Comparison of ENCODE assay signal across 9 cellular contexts in the genomic region with DNA sequence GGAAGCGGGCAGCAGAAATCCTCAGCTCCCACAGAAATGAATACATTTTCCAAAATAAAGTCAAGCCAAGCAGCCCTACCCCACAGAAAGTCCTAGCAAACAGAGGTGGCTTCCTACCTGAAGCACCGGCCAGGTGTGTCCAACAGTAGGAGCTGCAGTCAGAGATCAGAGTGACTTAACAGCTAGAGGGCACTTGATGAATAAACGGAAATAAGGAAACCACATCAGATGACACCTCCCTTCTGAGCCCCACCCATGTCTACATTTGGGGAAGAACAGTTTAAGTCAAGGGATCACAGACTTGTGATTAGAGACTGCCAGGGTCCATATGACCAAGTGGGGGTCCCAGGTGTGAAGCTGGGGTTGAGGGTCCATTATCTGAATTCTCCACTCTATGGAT. TPM values are rescaled to one million over a fixed set of nuclear protein-coding genes. Genes with fewer than 3 reads are reported as not detected.
A peak's percentile ranks its signal among the peaks of the same experiment; 100 is the strongest.
DNase-seq lines count a peak whose midpoint lies in the region; ATAC-seq and TF ChIP-seq lines count a peak whose summit lies in the region.
"Had no signal": no experiment of that assay in that cellular context is flagged by ENCODE, and none has a peak within 500 bp of the region (broad histone marks: within the 10 kb centered on the region; RNA-seq: fewer than 3 reads in every experiment).

A gene (minus strand): TSS at position 172 of the 400 bp plus-strand sequence. CDS start 1,751 bp downstream, outside the sequence.

- H4K20me1 ChIP-seq in DND-41 (ENCODE audit: insufficient read depth, low read length), result no peaks in the 10 kb centered on the region

- no peak within 1 kb of the TSS for H3K4me3 ChIP-seq in DND-41 (ENCODE audit: low read depth in 1 of 2, low read length in 2 of 2)
- no peak within 1 kb of the TSS for H3K4me3 ChIP-seq in naive thymus-derived CD4-positive, alpha-beta T cell (ENCODE audit: low read length)

- H3K27me3 ChIP-seq in DND-41 (ENCODE audit: insufficient read depth, low read length, poor library complexity), result peaks cover 32% of the 10 kb centered on the region
- no peaks in the 10 kb centered on the region for H3K27me3 ChIP-seq in naive thymus-derived CD4-positive, alpha-beta T cell (ENCODE audit: control insufficient read depth in 2 of 2, insufficient read depth in 2 of 2, low read length in 2 of 2)

- H3K79me2 ChIP-seq in DND-41 (ENCODE audit: insufficient read depth, low read length), result no peaks in the 10 kb centered on the region

- H3K27ac Mint-ChIP-seq in activated T-cell treated with anti-CD3 and anti-CD28 coated beads, Interleukin-2, amount 50 U/mL, for 72 hours, result no peak within 1 kb of the TSS
- peak within 1 kb of the TSS in 7 of 9 donors; percentile 1 to 85 (median 60) for H3K27ac Mint-ChIP-seq in naive thymus-derived CD4-positive, alpha-beta T cell

- TF ChIP-seq CTCF in DND-41 (IDR thresholded peaks at IDR 0.05; ENCODE audit: borderline replicate concordance, extremely low read depth, low read length, poor library complexity, severe bottlenecking), result peak; percentile 14

- no peak within 1 kb of the TSS for H3K27ac ChIP-seq in DND-41 (ENCODE audit: low read length)
- H3K27ac ChIP-seq in naive thymus-derived CD4-positive, alpha-beta T cell (ENCODE audit: low read depth, low read length), result no peak within 1 kb of the TSS

- peaks cover 9% of the 10 kb centered on the region for H3K27me3 Mint-ChIP-seq in activated T-cell treated with anti-CD3 and anti-CD28 coated beads, Interleukin-2, amount 50 U/mL, for 72 hours (ENCODE audit: low read depth)
- peaks cover 0 to 59% (median 6%) of the 10 kb centered on the region in 5 donors for H3K27me3 Mint-ChIP-seq in naive thymus-derived CD4-positive, alpha-beta T cell

- CTCF ChIA-PET in naive thymus-derived CD4-positive, alpha-beta T cell (lab: Charles Lee), result interaction anchor here (0.6 to 1.4 kb wide), 5 partner anchors 9 to 200 kb away, joined by 3 to 5 read pairs (median 3); no protein-coding TSS in a partner anchor

- no peak within 1 kb of the TSS for H2AFZ ChIP-seq in DND-41 (ENCODE audit: low read depth, low read length)

- no peaks in the 10 kb centered on the region for H3K4me1 ChIP-seq in DND-41 (ENCODE audit: insufficient read depth, low read length)
- H3K4me1 ChIP-seq in naive thymus-derived CD4-positive, alpha-beta T cell (ENCODE audit: control insufficient read depth in 2 of 2, insufficient read depth in 2 of 2, low read length in 2 of 2), result peaks cover 19 to 26% of the 10 kb centered on the region in 2 donors

- no peaks in the 10 kb centered on the region for H3K36me3 ChIP-seq in DND-41 (ENCODE audit: insufficient read depth, low read length)
- no peaks in the 10 kb centered on the region for H3K36me3 ChIP-seq in naive thymus-derived CD4-positive, alpha-beta T cell (ENCODE audit: control insufficient read depth in 2 of 3, insufficient read depth in 3 of 3, low read length in 3 of 3)

- intact Hi-C loops in naive thymus-derived CD4-positive, alpha-beta T cell (cut with micrococcal nuclease), result loop anchor here in 1 of 2 donors (5.0 kb wide), 1 partner anchor 91 kb away; no protein-coding TSS in a partner anchor

- ATAC-seq in DND-41 (ENCODE audit: insufficient read depth, low read depth), result peak; percentile 83
- ATAC-seq in activated T-cell treated with anti-CD3 and anti-CD28 coated beads, Interleukin-2, amount 50 U/mL, for 72 hours (replicated peaks in 1 of 2), result peak; percentile 80 to 83
- peak; percentile 94 for ATAC-seq in naive thymus-derived CD4-positive, alpha-beta T cell
- ATAC-seq in HG03378 (IDR thresholded peaks at IDR 0.05; ENCODE audit: unreplicated experiment), result no peak
- no peak for ATAC-seq in GM21360 (IDR thresholded peaks at IDR 0.05; ENCODE audit: unreplicated experiment)
- ATAC-seq in GM21786 (IDR thresholded peaks at IDR 0.05; ENCODE audit: unreplicated experiment), result no peak
- ATAC-seq: sciatic nerve had no signal

- H3K4me1 Mint-ChIP-seq in activated T-cell treated with anti-CD3 and anti-CD28 coated beads, Interleukin-2, amount 50 U/mL, for 72 hours (ENCODE audit: low read depth), result peaks cover 14% of the 10 kb centered on the region
- peaks cover 28 to 46% (median 38%) of the 10 kb centered on the region in 7 donors for H3K4me1 Mint-ChIP-seq in naive thymus-derived CD4-positive, alpha-beta T cell

- DNase-seq in DND-41, result peak; percentile 31
- DNase-seq in SKM-1 (lab: John Stamatoyannopoulos, UW; ENCODE audit: unreplicated experiment), result peak; percentile 47
- peak; percentile 9 to 11 for DNase-seq in activated T-cell treated with anti-CD3 and anti-CD28 coated beads, Interleukin-2, amount 50 U/mL, for 72 hours
- DNase-seq in naive thymus-derived CD4-positive, alpha-beta T cell, result peak in 7 of 9 donors; percentile 46 to 63 (median 54)
- no peak for DNase-seq in A172 (ENCODE audit: low spot score)

- H3K9me3 ChIP-seq in DND-41 (ENCODE audit: insufficient read depth, low read length, severe bottlenecking), result no peaks in the 10 kb centered on the region
- H3K9me3 ChIP-seq in naive thymus-derived CD4-positive, alpha-beta T cell (ENCODE audit: control insufficient read depth in 2 of 3, low read length in 3 of 3), result no peaks in the 10 kb centered on the region

- H3K4me2 ChIP-seq in DND-41 (ENCODE audit: insufficient read depth, low read length), result no peak within 1 kb of the TSS

- H3K36me3 Mint-ChIP-seq in activated T-cell treated with anti-CD3 and anti-CD28 coated beads, Interleukin-2, amount 50 U/mL, for 72 hours (ENCODE audit: insufficient read depth in 2 of 2), result no peaks in the 10 kb centered on the region
- no peaks in the 10 kb centered on the region for H3K36me3 Mint-ChIP-seq in naive thymus-derived CD4-positive, alpha-beta T cell

- POLR2A ChIA-PET in naive thymus-derived CD4-positive, alpha-beta T cell (lab: Charles Lee), result no interaction called here

- H3K4me3 Mint-ChIP-seq in activated T-cell treated with anti-CD3 and anti-CD28 coated beads, Interleukin-2, amount 50 U/mL, for 72 hours, result no peak within 1 kb of the TSS
- H3K4me3 Mint-ChIP-seq in naive thymus-derived CD4-positive, alpha-beta T cell, result peak within 1 kb of the TSS; percentile 56 to 79 (median 72)

- no peak within 1 kb of the TSS for H3K9ac ChIP-seq in DND-41 (ENCODE audit: low read depth, low read length)

- no peaks in the 10 kb centered on the region for H3K9me3 Mint-ChIP-seq in activated T-cell treated with anti-CD3 and anti-CD28 coated beads, Interleukin-2, amount 50 U/mL, for 72 hours
- H3K9me3 Mint-ChIP-seq in naive thymus-derived CD4-positive, alpha-beta T cell, result no peaks in the 10 kb centered on the region

RNA-seq across cellular contexts. Expression of the gene that starts here (rescaled TPM):
- total RNA-seq in activated T-cell treated with anti-CD3 and anti-CD28 coated beads, Interleukin-2, amount 50 U/mL, for 72 hours, result not detected
- 1 to 10 TPM in 1 of 5 experiments, under 1 TPM in 2, not detected in 2; 0.16 to 1.0 (median 0.29) TPM for total RNA-seq in naive thymus-derived CD4-positive, alpha-beta T cell
- under 1 TPM in 1 of 2 donors, not detected in 1; 0.20 TPM for polyA plus RNA-seq in naive thymus-derived CD4-positive, alpha-beta T cell
- total RNA-seq in A172 (2014; rRNA removed; shearing (Covaris generic)), result not detected in 2 replicates

Comparison
In these comparisons a context has a peak if more than half of its experiments do, and no peak if none do; other contexts are left out.
1. Peak in DNase-seq and ATAC-seq in activated T-cell treated with anti-CD3 and anti-CD28 coated beads, Interleukin-2, amount 50 U/mL, for 72 hours; RNA of the gene not detected or under 1 TPM.
2. ATAC-seq: peak in DND-41 (single experiment) and naive thymus-derived CD4-positive, alpha-beta T cell (single experiment); none in HG03378 (single experiment), GM21360 (single experiment) and GM21786 (single experiment).
3. H3K4me3 Mint-ChIP-seq: peak in naive thymus-derived CD4-positive, alpha-beta T cell (10 of 10); none in activated T-cell treated with anti-CD3 and anti-CD28 coated beads, Interleukin-2, amount 50 U/mL, for 72 hours (0 of 2).